Comparison of ENCODE assay signal across 12 cellular contexts in genomic region chr6:20565291-20565690, GRCh38. TPM values are rescaled to one million over a fixed set of nuclear protein-coding genes. Genes with fewer than 3 reads are reported as not detected.
DNase-seq lines count a peak whose midpoint lies in the region; ATAC-seq and TF ChIP-seq lines count a peak whose summit lies in the region.
"Had no signal": no experiment of that assay in that cellular context is flagged by ENCODE, and none has a peak within 500 bp of the region (broad histone marks: within the 10 kb centered on the region; RNA-seq: fewer than 3 reads in every experiment).

No MANE protein-coding gene starts in this region.

- H3K27ac ChIP-seq in BLaER1: peak overlapping the region; percentile 80
- peak overlapping the region; percentile 58; the same call in 1 of the 2 replicates for H3K27ac ChIP-seq in SU-DHL-6 (ENCODE audit: low read depth, low read length)
- H3K27ac ChIP-seq: uterus had no signal

- H3K27me3 ChIP-seq in BLaER1: no peaks in the 10 kb centered on the region
- H3K27me3 ChIP-seq in SU-DHL-6 (ENCODE audit: low read length): no peaks in the 10 kb centered on the region
- H3K27me3 ChIP-seq: uterus had no signal

- peaks cover 32% of the 10 kb centered on the region for H3F3A ChIP-seq in SU-DHL-6 (ENCODE audit: insufficient read depth)

- TF ChIP-seq CTCF in SU-DHL-6 (IDR thresholded peaks at IDR 0.05; ENCODE audit: insufficient read depth, low read length, poor library complexity, severe bottlenecking) (no peak), mucosa of descending colon (IDR thresholded peaks at IDR 0.05) (no peak)

- peaks cover 44% of the 10 kb centered on the region for H3K79me2 ChIP-seq in SU-DHL-6 (ENCODE audit: insufficient read depth, low read length)

- intact Hi-C loops in mucosa of descending colon (cut with DNase I, micrococcal nuclease): no loop called here

- no peak overlapping the region for H2AFZ ChIP-seq in SU-DHL-6 (ENCODE audit: low read depth, low read length, severe bottlenecking)

- H3K36me3 ChIP-seq in BLaER1 (peaks cover 16% of the 10 kb centered on the region), SU-DHL-6 (ENCODE audit: low read length) (0 out of 2 replicates have a peak, but pooled peaks cover 5% of the 10 kb centered on the region), mucosa of descending colon (ENCODE audit: low read depth) (no peaks in the 10 kb centered on the region)
- H3K36me3 ChIP-seq: uterus had no signal

- DNase-seq in NCI-H2081 treated with DMSO at 0.1 percent for 48 hours (lab: John Stamatoyannopoulos, UW): no peak
- no peak for DNase-seq in SHP77 treated with DMSO at 0.1 percent for 48 hours (lab: John Stamatoyannopoulos, UW)
- no peak for DNase-seq in mucosa of descending colon
- DNase-seq: activated CD4-positive, alpha-beta T cell treated with anti-CD3 and anti-CD28 coated beads, Interleukin-2, amount 10 ng/mL, durations not matched to agents 24 days and 14 days; islet precursor cell; NCI-H146; uterus had no signal

- no peaks in the 10 kb centered on the region for H4K20me1 ChIP-seq in BLaER1
- peaks cover 22% of the 10 kb centered on the region for H4K20me1 ChIP-seq in SU-DHL-6 (ENCODE audit: low read depth, low read length)

- peak; percentile 52 for ATAC-seq in GM19372 (IDR thresholded peaks at IDR 0.05; ENCODE audit: low read depth, unreplicated experiment)
- ATAC-seq in HG03378 (IDR thresholded peaks at IDR 0.05; ENCODE audit: unreplicated experiment): peak; percentile 26
- ATAC-seq in HG03342 (IDR thresholded peaks at IDR 0.05; ENCODE audit: unreplicated experiment): no peak
- ATAC-seq in mucosa of descending colon: no peak

- H3K9me3 ChIP-seq in BLaER1 (peaks cover 14% of the 10 kb centered on the region), SU-DHL-6 (ENCODE audit: insufficient read depth, low read length) (no peaks in the 10 kb centered on the region), mucosa of descending colon (no peaks in the 10 kb centered on the region)
- H3K9me3 ChIP-seq: uterus had no signal

- peaks cover 39% of the 10 kb centered on the region for H3K4me1 ChIP-seq in BLaER1
- no peaks in the 10 kb centered on the region for H3K4me1 ChIP-seq in mucosa of descending colon (ENCODE audit: low read depth)

- H3K4me3 ChIP-seq in BLaER1: peak overlapping the region; percentile 56; the same call in 1 of the 2 replicates
- H3K4me3 ChIP-seq in SU-DHL-6 (ENCODE audit: insufficient read depth, low read length, poor library complexity, severe bottlenecking): no peak overlapping the region
- H3K4me3 ChIP-seq in mucosa of descending colon: no peak overlapping the region
- H3K4me3 ChIP-seq: uterus had no signal

- peak overlapping the region; percentile 70 for H3K4me2 ChIP-seq in BLaER1
- peak overlapping the region; percentile 45 for H3K4me2 ChIP-seq in SU-DHL-6 (ENCODE audit: low read depth, low read length, poor library complexity, severe bottlenecking)

- H3K9ac ChIP-seq in BLaER1 (peak overlapping the region; percentile 59), SU-DHL-6 (ENCODE audit: low read length) (no peak overlapping the region)

- no peaks in the 10 kb centered on the region for H3K9me2 ChIP-seq in SU-DHL-6 (replicated peaks; ENCODE audit: insufficient read depth, low read length)

RNA-seq across cellular contexts. Expression of gene CDKAL1, which starts 31.0 kb away (rescaled TPM):
- total RNA-seq in mucosa of descending colon: 10 to 100 TPM; 13.4 to 15.5 (median 15.3) TPM

Comparison
In these comparisons a context has a peak if more than half of its experiments do, and no peak if none do; other contexts are left out.
1. ATAC-seq: peak in GM19372 (single experiment) and HG03378 (single experiment); none in HG03342 (single experiment) and mucosa of descending colon (single experiment).